In the genomic region with DNA sequence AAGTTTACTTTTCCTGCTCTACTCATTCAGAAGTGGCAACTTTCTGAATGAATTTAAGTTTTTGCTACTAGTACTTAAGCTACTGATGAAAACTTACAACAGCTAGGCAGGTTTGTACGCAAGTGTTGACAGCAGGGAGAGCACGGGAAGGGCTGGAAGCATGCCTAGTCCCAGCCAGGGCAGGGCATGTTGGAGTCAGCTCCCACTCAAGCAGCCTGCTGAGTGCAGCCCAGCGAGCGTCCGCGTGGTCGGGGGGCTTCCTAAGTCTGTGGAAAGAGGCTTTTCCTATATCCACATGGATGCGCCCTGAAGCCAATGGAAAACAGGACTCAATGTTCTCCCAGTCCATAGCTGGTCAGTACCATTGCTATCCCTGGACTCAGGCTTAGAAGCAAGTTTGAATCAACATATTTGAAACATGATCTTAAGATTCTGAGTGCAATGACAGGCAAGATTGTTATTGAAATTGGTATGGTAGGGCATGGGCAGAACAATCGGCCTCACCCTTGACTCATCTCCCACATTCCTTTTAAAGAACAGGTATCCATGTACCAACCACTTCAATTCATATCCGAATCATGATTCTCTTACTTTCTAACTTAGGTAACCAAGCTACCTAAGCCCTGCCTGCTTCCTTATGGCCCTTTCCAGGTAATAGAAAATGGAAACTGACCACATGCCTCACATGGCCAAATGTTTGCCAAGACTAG, we compare ENCODE assay signal across 1 cellular context.
TF ChIP-seq lines count a peak whose summit lies in the region.

No MANE protein-coding gene starts in this region.

TF ChIP-seq in GM23338, 12 proteins besides CTCF, POLR2A, EP300 and RAD21:
- TF ChIP-seq STAT1 (IDR thresholded peaks at IDR 0.05; ENCODE audit: unreplicated experiment) (no peak), EZH2 (IDR thresholded peaks at IDR 0.05; ENCODE audit: low read depth, unreplicated experiment) (no peak), EZH2phosphoT487 (IDR thresholded peaks at IDR 0.05; ENCODE audit: unreplicated experiment) (no peak), ZNF331 (CRISPR knock-in tag; IDR thresholded peaks at IDR 0.05; ENCODE audit: low read depth) (no peak), NANOG (IDR thresholded peaks at IDR 0.05; ENCODE audit: borderline replicate concordance) (no peak), POLR2AphosphoS5 (IDR thresholded peaks at IDR 0.05; ENCODE audit: low read depth) (no peak), JUNB (IDR thresholded peaks at IDR 0.05; ENCODE audit: unreplicated experiment) (no peak), CREB1 (CRISPR knock-in tag; IDR thresholded peaks at IDR 0.05; ENCODE audit: low read depth) (no peak), ZNF114 (CRISPR knock-in tag; IDR thresholded peaks at IDR 0.05) (no peak), REST (IDR thresholded peaks at IDR 0.05; ENCODE audit: unreplicated experiment) (no peak)
- TF ChIP-seq, protein P1, sequence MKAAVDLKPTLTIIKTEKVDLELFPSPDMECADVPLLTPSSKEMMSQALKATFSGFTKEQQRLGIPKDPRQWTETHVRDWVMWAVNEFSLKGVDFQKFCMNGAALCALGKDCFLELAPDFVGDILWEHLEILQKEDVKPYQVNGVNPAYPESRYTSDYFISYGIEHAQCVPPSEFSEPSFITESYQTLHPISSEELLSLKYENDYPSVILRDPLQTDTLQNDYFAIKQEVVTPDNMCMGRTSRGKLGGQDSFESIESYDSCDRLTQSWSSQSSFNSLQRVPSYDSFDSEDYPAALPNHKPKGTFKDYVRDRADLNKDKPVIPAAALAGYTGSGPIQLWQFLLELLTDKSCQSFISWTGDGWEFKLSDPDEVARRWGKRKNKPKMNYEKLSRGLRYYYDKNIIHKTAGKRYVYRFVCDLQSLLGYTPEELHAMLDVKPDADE (IDR thresholded peaks at IDR 0.05): no peak
- TF ChIP-seq, protein P2, sequence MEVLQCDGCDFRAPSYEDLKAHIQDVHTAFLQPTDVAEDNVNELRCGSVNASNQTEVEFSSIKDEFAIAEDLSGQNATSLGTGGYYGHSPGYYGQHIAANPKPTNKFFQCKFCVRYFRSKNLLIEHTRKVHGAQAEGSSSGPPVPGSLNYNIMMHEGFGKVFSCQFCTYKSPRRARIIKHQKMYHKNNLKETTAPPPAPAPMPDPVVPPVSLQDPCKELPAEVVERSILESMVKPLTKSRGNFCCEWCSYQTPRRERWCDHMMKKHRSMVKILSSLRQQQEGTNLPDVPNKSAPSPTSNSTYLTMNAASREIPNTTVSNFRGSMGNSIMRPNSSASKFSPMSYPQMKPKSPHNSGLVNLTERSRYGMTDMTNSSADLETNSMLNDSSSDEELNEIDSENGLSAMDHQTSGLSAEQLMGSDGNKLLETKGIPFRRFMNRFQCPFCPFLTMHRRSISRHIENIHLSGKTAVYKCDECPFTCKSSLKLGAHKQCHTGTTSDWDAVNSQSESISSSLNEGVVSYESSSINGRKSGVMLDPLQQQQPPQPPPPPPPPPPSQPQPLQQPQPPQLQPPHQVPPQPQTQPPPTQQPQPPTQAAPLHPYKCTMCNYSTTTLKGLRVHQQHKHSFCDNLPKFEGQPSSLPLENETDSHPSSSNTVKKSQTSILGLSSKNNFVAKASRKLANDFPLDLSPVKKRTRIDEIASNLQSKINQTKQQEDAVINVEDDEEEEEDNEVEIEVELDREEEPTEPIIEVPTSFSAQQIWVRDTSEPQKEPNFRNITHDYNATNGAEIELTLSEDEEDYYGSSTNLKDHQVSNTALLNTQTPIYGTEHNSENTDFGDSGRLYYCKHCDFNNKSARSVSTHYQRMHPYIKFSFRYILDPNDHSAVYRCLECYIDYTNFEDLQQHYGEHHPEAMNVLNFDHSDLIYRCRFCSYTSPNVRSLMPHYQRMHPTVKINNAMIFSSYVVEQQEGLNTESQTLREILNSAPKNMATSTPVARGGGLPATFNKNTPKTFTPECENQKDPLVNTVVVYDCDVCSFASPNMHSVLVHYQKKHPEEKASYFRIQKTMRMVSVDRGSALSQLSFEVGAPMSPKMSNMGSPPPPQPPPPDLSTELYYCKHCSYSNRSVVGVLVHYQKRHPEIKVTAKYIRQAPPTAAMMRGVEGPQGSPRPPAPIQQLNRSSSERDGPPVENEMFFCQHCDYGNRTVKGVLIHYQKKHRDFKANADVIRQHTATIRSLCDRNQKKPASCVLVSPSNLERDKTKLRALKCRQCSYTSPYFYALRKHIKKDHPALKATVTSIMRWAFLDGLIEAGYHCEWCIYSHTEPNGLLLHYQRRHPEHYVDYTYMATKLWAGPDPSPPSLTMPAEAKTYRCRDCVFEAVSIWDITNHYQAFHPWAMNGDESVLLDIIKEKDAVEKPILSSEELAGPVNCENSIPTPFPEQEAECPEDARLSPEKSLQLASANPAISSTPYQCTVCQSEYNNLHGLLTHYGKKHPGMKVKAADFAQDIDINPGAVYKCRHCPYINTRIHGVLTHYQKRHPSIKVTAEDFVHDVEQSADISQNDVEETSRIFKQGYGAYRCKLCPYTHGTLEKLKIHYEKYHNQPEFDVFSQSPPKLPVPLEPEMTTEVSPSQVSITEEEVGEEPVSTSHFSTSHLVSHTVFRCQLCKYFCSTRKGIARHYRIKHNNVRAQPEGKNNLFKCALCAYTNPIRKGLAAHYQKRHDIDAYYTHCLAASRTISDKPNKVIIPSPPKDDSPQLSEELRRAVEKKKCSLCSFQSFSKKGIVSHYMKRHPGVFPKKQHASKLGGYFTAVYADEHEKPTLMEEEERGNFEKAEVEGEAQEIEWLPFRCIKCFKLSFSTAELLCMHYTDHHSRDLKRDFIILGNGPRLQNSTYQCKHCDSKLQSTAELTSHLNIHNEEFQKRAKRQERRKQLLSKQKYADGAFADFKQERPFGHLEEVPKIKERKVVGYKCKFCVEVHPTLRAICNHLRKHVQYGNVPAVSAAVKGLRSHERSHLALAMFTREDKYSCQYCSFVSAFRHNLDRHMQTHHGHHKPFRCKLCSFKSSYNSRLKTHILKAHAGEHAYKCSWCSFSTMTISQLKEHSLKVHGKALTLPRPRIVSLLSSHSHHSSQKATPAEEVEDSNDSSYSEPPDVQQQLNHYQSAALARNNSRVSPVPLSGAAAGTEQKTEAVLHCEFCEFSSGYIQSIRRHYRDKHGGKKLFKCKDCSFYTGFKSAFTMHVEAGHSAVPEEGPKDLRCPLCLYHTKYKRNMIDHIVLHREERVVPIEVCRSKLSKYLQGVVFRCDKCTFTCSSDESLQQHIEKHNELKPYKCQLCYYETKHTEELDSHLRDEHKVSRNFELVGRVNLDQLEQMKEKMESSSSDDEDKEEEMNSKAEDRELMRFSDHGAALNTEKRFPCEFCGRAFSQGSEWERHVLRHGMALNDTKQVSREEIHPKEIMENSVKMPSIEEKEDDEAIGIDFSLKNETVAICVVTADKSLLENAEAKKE (CRISPR knock-in tag; IDR thresholded peaks at IDR 0.05): no peak
